Comparison of ENCODE assay signal across 22 cellular contexts in genomic region chr3:197758512-197758911, GRCh38.
"Had no signal": no experiment of that assay in that cellular context is flagged by ENCODE, and none has a peak within 500 bp of the region (broad histone marks: within the 10 kb centered on the region; RNA-seq: fewer than 3 reads in every experiment).

No MANE protein-coding gene starts in this region.

- ATAC-seq: effector memory CD8-positive, alpha-beta T cell; left colon; natural killer cell; right lobe of liver; stimulated activated memory B cell treated with anti-CD40 and anti-IgM and Interleukin-4, amounts not matched to agents 10 μg/mL and 1 μg/mL and 100 μg/mL, for 72 hours; stimulated activated naive CD8-positive, alpha-beta T cell treated with anti-CD3 and anti-CD28 coated beads, Interleukin-15, Interleukin-2, amounts not matched to agents 100 U/mL and 50 U/mL, for 24 hours had no signal

- FAIRE-seq: endometrium, frontal cortex, islet of Langerhans had no signal

- DNase-seq: cortex of kidney; effector memory CD8-positive, alpha-beta T cell; erythroblast; head of caudate nucleus; hippocampal formation; left colon; natural killer cell; occipital lobe; ovary; posterior cingulate gyrus; retina; right lobe of liver; stimulated activated CD4-positive, alpha-beta T cell treated with anti-CD3 and anti-CD28 coated beads, Interleukin-2, amount 100 ng/mL, for 24 hours; stimulated activated CD4-positive, alpha-beta T cell treated with anti-CD3 and anti-CD28 coated beads, Interleukin-4, amount 100 ng/mL, for 4 hours; stimulated activated naive CD8-positive, alpha-beta T cell treated with anti-CD3 and anti-CD28 coated beads, Interleukin-15, Interleukin-2, amounts not matched to agents 100 U/mL and 50 U/mL, for 24 hours; substantia nigra; testis; tibial artery had no signal
